In the genomic region with DNA sequence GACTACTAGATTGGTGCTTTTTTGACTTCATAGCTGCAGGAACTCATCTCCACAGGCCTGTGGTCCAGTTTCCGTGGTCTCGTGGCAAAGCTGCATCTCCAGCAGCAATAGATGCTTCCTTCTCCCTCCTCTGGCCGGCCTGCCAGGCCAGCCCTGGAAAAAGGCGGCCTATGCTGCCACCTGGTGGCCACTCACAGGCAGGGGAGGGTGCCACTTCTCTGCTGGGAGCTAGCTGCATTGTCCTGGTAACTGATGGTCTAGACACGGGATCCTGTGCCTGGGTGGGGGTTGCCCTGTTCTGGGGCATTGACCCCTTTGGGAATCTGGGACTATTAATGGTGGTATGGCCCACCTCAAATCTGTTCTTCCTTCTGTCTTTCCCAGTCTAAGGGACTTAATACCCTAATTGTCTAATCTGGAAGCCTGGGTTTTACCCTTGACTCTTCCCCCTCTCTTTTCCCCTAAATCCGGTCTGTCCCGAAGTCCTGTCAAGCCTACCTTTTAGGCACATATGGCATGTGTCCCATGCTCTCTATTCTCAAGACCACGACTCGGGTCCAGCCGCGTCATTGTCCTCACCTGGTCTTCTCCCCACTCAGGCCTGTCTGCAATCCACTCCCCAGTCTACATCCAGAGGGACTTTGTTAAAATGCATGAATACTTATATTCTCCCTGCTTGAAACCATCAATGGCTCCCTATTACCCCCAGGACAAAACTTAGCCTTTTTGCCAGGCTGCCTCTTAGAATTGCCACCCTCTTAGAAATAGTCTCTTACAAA, we compare ENCODE assay signal across 8 cellular contexts. TPM values are rescaled to one million over a fixed set of nuclear protein-coding genes. Genes with fewer than 3 reads are reported as not detected.
DNase-seq lines count a peak whose midpoint lies in the region; ATAC-seq and TF ChIP-seq lines count a peak whose summit lies in the region.

No MANE protein-coding gene starts in this region.

- H3K36me3 ChIP-seq in HCT116 (ENCODE audit: control insufficient read depth in 1 of 2, insufficient read depth in 2 of 2, low read length in 2 of 2) (no peaks in the 10 kb centered on the region), adrenal gland (replicated peaks in 1 of 2) (no peaks in the 10 kb centered on the region), sigmoid colon (no peaks in the 10 kb centered on the region)

- H3K27ac ChIP-seq in HCT116 (ENCODE audit: low read depth, low read length) = no peak overlapping the region
- H3K27ac ChIP-seq in adrenal gland = no peak overlapping the region
- no peak overlapping the region for H3K27ac ChIP-seq in sigmoid colon

- no TSS peak for BruUV-seq in HCT116 (replicated peaks; lab: Mats Ljungman, UMichigan)

- H2AFZ ChIP-seq in HCT116 (ENCODE audit: low read depth, low read length, poor library complexity, severe bottlenecking) = no peak overlapping the region

- POLR2A ChIA-PET in HCT116 (lab: Charles Lee) = interaction anchor here (0.7 to 1.7 kb wide), 3 partner anchors 225 to 716 kb away, joined by 3 to 9 read pairs (median 3); no protein-coding TSS in a partner anchor

- TF ChIP-seq RAD21 in HCT116 (IDR thresholded peaks at IDR 0.05; ENCODE audit: low read depth) = peak; percentile 99

- H3K9me2 ChIP-seq in HCT116 (ENCODE audit: insufficient read depth) = no peaks in the 10 kb centered on the region

- TF ChIP-seq CTCF in HCT116 (IDR thresholded peaks at IDR 0.05 in 2 of 3, conservative IDR thresholded peaks at IDR 0.05 in 1 of 3; ENCODE audit: borderline replicate concordance in 1 of 3, insufficient read depth in 1 of 3, low read depth in 2 of 3, low read length in 2 of 3) (peak; percentile 93 to 97 (median 93)), NB4 (IDR thresholded peaks at IDR 0.05; ENCODE audit: low read depth, low read length) (peak; percentile 84), adrenal gland (IDR thresholded peaks at IDR 0.05) (peak; percentile 94 to 98 (median 96)), sigmoid colon (IDR thresholded peaks at IDR 0.05) (peak; percentile 87 to 98 (median 96))

- intact Hi-C loops in HCT116 (cut with micrococcal nuclease) = loop anchor here (1.0 to 10.0 kb wide), 7 partner anchors 103 to 994 kb away; no protein-coding TSS in a partner anchor
- intact Hi-C loops in adrenal gland (cut with DNase I) = loop anchor here (2.0 kb wide), 1 partner anchor 226 kb away; no protein-coding TSS in a partner anchor
- intact Hi-C loops in left ventricle myocardium superior (cut with micrococcal nuclease) = no loop called here
- intact Hi-C loops in sigmoid colon (cut with DNase I) = loop anchor here (1.0 kb wide), 2 partner anchors 225 to 251 kb away; no protein-coding TSS in a partner anchor

- no peak for TF ChIP-seq POLR2A in HCT116 (IDR thresholded peaks at IDR 0.05; ENCODE audit: borderline replicate concordance, extremely low read depth, insufficient read depth, insufficient read length)
- no peak for TF ChIP-seq POLR2A in NB4 (IDR thresholded peaks at IDR 0.05; ENCODE audit: extremely low read depth, insufficient read length)
- TF ChIP-seq POLR2A in adrenal gland (IDR thresholded peaks at IDR 0.05) = no peak
- no peak for TF ChIP-seq POLR2A in sigmoid colon (IDR thresholded peaks at IDR 0.05)

- no peak for TF ChIP-seq EP300 in sigmoid colon (IDR thresholded peaks at IDR 0.05)

- CTCF ChIA-PET in HCT116 (lab: Charles Lee) = interaction anchor here (0.7 to 5.5 kb wide), 11 partner anchors 17 to 804 kb away, joined by 3 to 229 read pairs (median 5); a partner anchor contains a TSS

- H3K4me1 ChIP-seq in HCT116 (ENCODE audit: control insufficient read depth in 1 of 2, insufficient read depth in 2 of 2, low read length in 2 of 2) (peaks cover 3 to 13% of the 10 kb centered on the region in 2 experiments; a peak in 3 of 4 replicates), adrenal gland (replicated peaks in 1 of 2) (peaks cover 8 to 12% of the 10 kb centered on the region in 2 donors), sigmoid colon (peaks cover 0 to 23% (median 13%) of the 10 kb centered on the region in 4 donors)

- H3K9ac ChIP-seq in HCT116 (ENCODE audit: low read length) = no peak overlapping the region

- DNase-seq in GF-D8 (lab: John Stamatoyannopoulos, UW) (peak; percentile 12), HCT116 (ENCODE audit: low read depth, low spot score) (peak; percentile 27), NB4 (ENCODE audit: low read depth) (peak; percentile 73), T-helper 2 cell (peak; percentile 34 to 66 (median 59)), adrenal gland (peak; percentile 76 to 89 (median 81)), left ventricle myocardium superior (peak; percentile 89), sigmoid colon (peak; percentile 90)

- no peaks in the 10 kb centered on the region for H4K20me1 ChIP-seq in HCT116 (ENCODE audit: insufficient read depth)

- no peak overlapping the region for H3K4me2 ChIP-seq in HCT116 (ENCODE audit: low read length)

- peak; percentile 91 for ATAC-seq in HCT116
- ATAC-seq in left ventricle myocardium superior = peak; percentile 85
- ATAC-seq in GM21528 (IDR thresholded peaks at IDR 0.05; ENCODE audit: low FRiP score, unreplicated experiment) = no peak

- WGBS in adrenal gland, 4 donors = 34 to 52% (median 37%) methylated on average over 8 to 11 of the region's 11 CpGs
- WGBS in sigmoid colon, 2 donors = 36 to 43% methylated on average over 11 of the region's 11 CpGs

- RAD21 ChIA-PET in HCT116 (lab: Charles Lee; ENCODE audit: low non-redundant PET in 1 of 2, low total read pairs in 2 of 2, uncharacterized antibody in 2 of 2, unreplicated experiment in 2 of 2) = interaction anchor here (0.7 to 2.6 kb wide), 9 partner anchors 21 to 252 kb away, joined by 3 to 43 read pairs (median 7); a partner anchor contains a TSS

- H3K27me3 ChIP-seq in HCT116 (ENCODE audit: insufficient read depth, low read length) (no peaks in the 10 kb centered on the region), adrenal gland (no peaks in the 10 kb centered on the region), sigmoid colon (no peaks in the 10 kb centered on the region)

- no peaks in the 10 kb centered on the region for H3K79me2 ChIP-seq in HCT116 (ENCODE audit: insufficient read depth, low read length)

- H3K9me3 ChIP-seq in HCT116 (ENCODE audit: control insufficient read depth in 1 of 2, insufficient read depth in 1 of 2, low read depth in 1 of 2, low read length in 2 of 2) = no peaks in the 10 kb centered on the region
- no peaks in the 10 kb centered on the region for H3K9me3 ChIP-seq in adrenal gland (replicated peaks in 1 of 3)
- no peaks in the 10 kb centered on the region for H3K9me3 ChIP-seq in sigmoid colon

- H3K4me3 ChIP-seq in HCT116 (replicated peaks in 1 of 2; ENCODE audit: low read depth in 1 of 2, low read length in 2 of 2) (no peak overlapping the region), NB4 (ENCODE audit: low read depth, low read length) (no peak overlapping the region), adrenal gland (no peak overlapping the region), sigmoid colon (no peak overlapping the region)

TF ChIP-seq in HCT116, 20 proteins besides CTCF, POLR2A, EP300 and RAD21 (continues in another document):
- TF ChIP-seq EZH2 (IDR thresholded peaks at IDR 0.05) (no peak), SIN3A (IDR thresholded peaks at IDR 0.05; ENCODE audit: low read depth) (no peak), SP1 (IDR thresholded peaks at IDR 0.05; ENCODE audit: low read depth) (no peak), EZH2phosphoT487 (IDR thresholded peaks at IDR 0.05; ENCODE audit: borderline replicate concordance) (no peak), CBX3 (IDR thresholded peaks at IDR 0.05; ENCODE audit: low read depth) (no peak), ZFX (IDR thresholded peaks at IDR 0.05) (no peak), CEBPB (IDR thresholded peaks at IDR 0.05; ENCODE audit: low read depth) (no peak), EGR1 (IDR thresholded peaks at IDR 0.05; ENCODE audit: low read depth) (no peak), TCF7L2 (IDR thresholded peaks at IDR 0.05; ENCODE audit: borderline replicate concordance, extremely low read depth, insufficient read depth, insufficient read length) (no peak), SRF (IDR thresholded peaks at IDR 0.05; ENCODE audit: low read depth) (no peak), POLR2AphosphoS5 (IDR thresholded peaks at IDR 0.05; ENCODE audit: low read depth, low read length) (no peak)
- TF ChIP-seq, protein P1, sequence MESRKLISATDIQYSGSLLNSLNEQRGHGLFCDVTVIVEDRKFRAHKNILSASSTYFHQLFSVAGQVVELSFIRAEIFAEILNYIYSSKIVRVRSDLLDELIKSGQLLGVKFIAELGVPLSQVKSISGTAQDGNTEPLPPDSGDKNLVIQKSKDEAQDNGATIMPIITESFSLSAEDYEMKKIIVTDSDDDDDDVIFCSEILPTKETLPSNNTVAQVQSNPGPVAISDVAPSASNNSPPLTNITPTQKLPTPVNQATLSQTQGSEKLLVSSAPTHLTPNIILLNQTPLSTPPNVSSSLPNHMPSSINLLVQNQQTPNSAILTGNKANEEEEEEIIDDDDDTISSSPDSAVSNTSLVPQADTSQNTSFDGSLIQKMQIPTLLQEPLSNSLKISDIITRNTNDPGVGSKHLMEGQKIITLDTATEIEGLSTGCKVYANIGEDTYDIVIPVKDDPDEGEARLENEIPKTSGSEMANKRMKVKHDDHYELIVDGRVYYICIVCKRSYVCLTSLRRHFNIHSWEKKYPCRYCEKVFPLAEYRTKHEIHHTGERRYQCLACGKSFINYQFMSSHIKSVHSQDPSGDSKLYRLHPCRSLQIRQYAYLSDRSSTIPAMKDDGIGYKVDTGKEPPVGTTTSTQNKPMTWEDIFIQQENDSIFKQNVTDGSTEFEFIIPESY (IDR thresholded peaks at IDR 0.05; ENCODE audit: extremely low read depth, insufficient replicate concordance, low read length) = no peak
- TF ChIP-seq, protein P2, sequence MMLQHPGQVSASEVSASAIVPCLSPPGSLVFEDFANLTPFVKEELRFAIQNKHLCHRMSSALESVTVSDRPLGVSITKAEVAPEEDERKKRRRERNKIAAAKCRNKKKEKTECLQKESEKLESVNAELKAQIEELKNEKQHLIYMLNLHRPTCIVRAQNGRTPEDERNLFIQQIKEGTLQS (IDR thresholded peaks at IDR 0.05) = no peak

RNA-seq across cellular contexts. Expression of a gene that starts 20.1 kb away (rescaled TPM):
- total RNA-seq in HCT116 (2021; ENCODE audit: unreplicated experiment) = 3.5 TPM
- 4.6 and 4.7 TPM in 2 replicates for polyA plus RNA-seq in HCT116 (2012)
- total RNA-seq in adrenal gland = 1 to 10 TPM; 2.8 to 6.6 (median 5.7) TPM
- polyA plus RNA-seq in adrenal gland = 1 to 10 TPM; 1.3 to 1.7 (median 1.6) TPM
- total RNA-seq in left ventricle myocardium superior = 3.4 TPM
- total RNA-seq in sigmoid colon = 100 to 1,000 TPM in 2 of 4 donors, 10 to 100 TPM in 2; 72.6 to 150 (median 121) TPM
- polyA plus RNA-seq in sigmoid colon = 10 to 100 TPM in 1 of 3 donors, 1 to 10 TPM in 2; 3.0 to 10.8 (median 4.2) TPM

Comparison
In these comparisons a context has a peak if more than half of its experiments do, and no peak if none do; other contexts are left out.
1. DNase-seq: peak in every context shown above with its lines; median percentile 90 in sigmoid colon; 89 in left ventricle myocardium superior; 81 in adrenal gland; 73 in NB4; 59 in T-helper 2 cell; 27 in HCT116; 12 in GF-D8.
2. RNA of a gene that starts 20.1 kb away (total RNA-seq): 72.6 to 150 TPM in sigmoid colon; 2.8 to 6.6 TPM in adrenal gland, 3.5 TPM in HCT116 (single experiment) and 3.4 TPM in left ventricle myocardium superior (single experiment); every median in the first group is over 4 times any median in the second.
3. Peak in every context shown above with its lines, with median percentiles within 50 percentile points of each other: CTCF ChIP-seq.